In genomic region chr12:71371132-71371531, GRCh38 we compare ENCODE assay signal across 13 cellular contexts.
DNase-seq lines count a peak whose midpoint lies in the region; ATAC-seq, FAIRE-seq and TF ChIP-seq lines count a peak whose summit lies in the region.
"Had no signal": no experiment of that assay in that cellular context is flagged by ENCODE, and none has a peak within 500 bp of the region (broad histone marks: within the 10 kb centered on the region; RNA-seq: fewer than 3 reads in every experiment).

No MANE protein-coding gene starts in this region.

- TF ChIP-seq CTCF in Panc1 (IDR thresholded peaks at IDR 0.05) (peak; percentile 30; the same call in 1 of the 2 replicates), fibroblast of lung (conservative IDR thresholded peaks at IDR 0.05 in 1 of 2, IDR thresholded peaks at IDR 0.05 in 1 of 2; ENCODE audit: low read depth in 1 of 2, low read length in 2 of 2) (no peak), retinal pigment epithelial cell (conservative IDR thresholded peaks at IDR 0.05; ENCODE audit: low read depth, low read length) (peak; percentile 26)

- CTCF ChIA-PET in Panc1 (lab: Charles Lee) = no interaction called here

- DNase-seq in NCI-H748 (lab: John Stamatoyannopoulos, UW; ENCODE audit: unreplicated experiment) (peak; percentile 12), NCI-H748 treated with DMSO at 0.1 percent for 48 hours (lab: John Stamatoyannopoulos, UW) (no peak), Panc1 (ENCODE audit: low read depth, low spot score) (no peak), fibroblast of lung (ENCODE audit: low read depth in 2 of 2) (peak; percentile 2 to 3), retinal pigment epithelial cell (ENCODE audit: low read depth) (no peak), GM19239 (ENCODE audit: insufficient read length, low spot score) (no peak), HuH-7 (ENCODE audit: low spot score) (no peak), NCI-H345 (lab: John Stamatoyannopoulos, UW) (no peak)
- DNase-seq: activated CD4-positive, alpha-beta memory T cell treated with anti-CD3 and anti-CD28 coated beads, Interleukin-2, amount 10 ng/mL, durations not matched to agents 7 days and 5 days; cerebellar nuclear complex; DMS79 treated with DMSO at 0.1 percent for 48 hours; esophagus squamous epithelium; NCI-H1436 had no signal

- H3K27ac ChIP-seq in Panc1 (ENCODE audit: low read length) = no peak overlapping the region
- H3K27ac ChIP-seq in fibroblast of lung (ENCODE audit: insufficient read depth, low read length) = no peak overlapping the region
- H3K27ac ChIP-seq: esophagus squamous epithelium had no signal

- H3K9ac ChIP-seq in fibroblast of lung (ENCODE audit: insufficient read depth, low read length) = no peak overlapping the region

- no peak overlapping the region for H3K4me3 ChIP-seq in Panc1 (ENCODE audit: low read depth in 2 of 2, low read length in 2 of 2)
- no peak overlapping the region for H3K4me3 ChIP-seq in fibroblast of lung (replicated peaks in 1 of 4; ENCODE audit: control extremely low read depth in 1 of 4, insufficient read depth in 1 of 4, low read depth in 3 of 4, low read length in 4 of 4)
- H3K4me3 ChIP-seq in retinal pigment epithelial cell (ENCODE audit: low read length) = no peak overlapping the region
- H3K4me3 ChIP-seq: esophagus squamous epithelium had no signal

- intact Hi-C loops in Panc1 (cut with micrococcal nuclease; ENCODE audit: unreplicated experiment) = no loop called here

- H3K4me1 ChIP-seq in Panc1 (ENCODE audit: control insufficient read depth, insufficient read depth, low read length) = no peaks in the 10 kb centered on the region
- no peaks in the 10 kb centered on the region for H3K4me1 ChIP-seq in fibroblast of lung (ENCODE audit: control insufficient read depth, extremely low read depth, insufficient read depth, low read length)
- H3K4me1 ChIP-seq: esophagus squamous epithelium had no signal

- no peaks in the 10 kb centered on the region for H4K20me1 ChIP-seq in fibroblast of lung (ENCODE audit: control insufficient read depth, extremely low read depth, insufficient read depth, low read length)

- FAIRE-seq in GM19239 (lab: Jason Lieb, UNC) = no peak

- H2AFZ ChIP-seq in fibroblast of lung (ENCODE audit: low read length) = no peak overlapping the region

- H3K9me3 ChIP-seq in Panc1 (ENCODE audit: control insufficient read depth, insufficient read depth, low read depth, low read length) (no peaks in the 10 kb centered on the region), fibroblast of lung (ENCODE audit: control insufficient read depth, insufficient read depth, low read depth, low read length) (no peaks in the 10 kb centered on the region)
- H3K9me3 ChIP-seq: esophagus squamous epithelium had no signal

- ATAC-seq in Panc1 = no peak

- H3K4me2 ChIP-seq in fibroblast of lung (ENCODE audit: extremely low read depth, insufficient read depth, low read length) = no peak overlapping the region

- H3K36me3 ChIP-seq in Panc1 (ENCODE audit: control insufficient read depth, insufficient read depth, low read length) (no peaks in the 10 kb centered on the region), fibroblast of lung (ENCODE audit: control insufficient read depth, insufficient read depth, low read length) (no peaks in the 10 kb centered on the region)
- H3K36me3 ChIP-seq: esophagus squamous epithelium had no signal

- no TSS peak for BruUV-seq in Panc1 (replicated peaks; lab: Mats Ljungman, UMichigan)

- H3K79me2 ChIP-seq in fibroblast of lung (ENCODE audit: control insufficient read depth, insufficient read depth, low read length) = no peaks in the 10 kb centered on the region

- POLR2A ChIA-PET in Panc1 (lab: Charles Lee) = no interaction called here

- no peaks in the 10 kb centered on the region for H3K27me3 ChIP-seq in Panc1 (ENCODE audit: control insufficient read depth, insufficient read depth, low read length)
- H3K27me3 ChIP-seq in fibroblast of lung (ENCODE audit: control insufficient read depth, insufficient read depth, low read length) = no peaks in the 10 kb centered on the region
- H3K27me3 ChIP-seq: esophagus squamous epithelium had no signal

- in situ Hi-C loops in Panc1 (cut with HindIII; ENCODE audit: low pct_unique_long_range_greater_than_20kb, low sequenced_read_pairs) = no loop called here

Comparison
In these comparisons a context has a peak if more than half of its experiments do, and no peak if none do; other contexts are left out.
1. DNase-seq: peak in NCI-H748 (single experiment) and fibroblast of lung (2 of 2); none in NCI-H748 treated with DMSO at 0.1 percent for 48 hours (single experiment), Panc1 (single experiment), retinal pigment epithelial cell (single experiment), GM19239 (single experiment), HuH-7 (single experiment) and NCI-H345 (single experiment).
2. CTCF ChIP-seq: peak in Panc1 (single experiment) and retinal pigment epithelial cell (single experiment); none in fibroblast of lung (0 of 2).